Comparison of ENCODE assay signal across 2 cellular contexts in the genomic region with DNA sequence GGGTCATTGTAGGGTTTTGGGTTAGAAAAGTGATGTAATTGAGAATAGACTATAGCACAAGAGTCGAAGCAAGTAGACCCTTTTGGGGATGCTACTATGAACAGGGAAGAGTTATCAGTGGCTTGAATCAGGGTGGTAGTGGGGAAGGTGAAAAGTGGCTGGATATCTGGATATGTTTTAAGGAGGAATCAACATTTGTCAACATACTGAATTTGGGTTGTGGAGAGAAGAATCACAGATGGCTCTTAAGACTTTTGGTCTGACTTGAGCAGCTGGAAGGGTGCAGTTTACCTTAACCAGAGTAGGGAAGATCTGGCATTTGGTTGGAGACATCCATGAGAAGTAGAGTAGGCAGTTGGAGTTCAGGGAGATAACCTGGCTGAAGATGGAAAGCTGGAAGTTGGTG.
TF ChIP-seq lines count a peak whose summit lies in the region.

No MANE protein-coding gene starts in this region.

TF ChIP-seq in A549, 52 proteins besides CTCF, POLR2A, EP300 and RAD21 (continued from another document):
- TF ChIP-seq USF2 (IDR thresholded peaks at IDR 0.05), result no peak
- peak; percentile 75 for TF ChIP-seq RARB (CRISPR knock-in tag; IDR thresholded peaks at IDR 0.05)
- TF ChIP-seq POLR2AphosphoS2 (conservative IDR thresholded peaks at IDR 0.05; ENCODE audit: low read length), result peak; percentile 78; the same call in 1 of the 2 replicates
- 0 out of 5 replicates have a peak, but pooled peaks of 1 of the 2 experiments have one; percentile 28 for TF ChIP-seq JUN (IDR thresholded peaks at IDR 0.05)
- TF ChIP-seq FOSB (CRISPR knock-in tag; IDR thresholded peaks at IDR 0.05), result peak; percentile 86; the same call in 1 of the 2 replicates

TF ChIP-seq in GM12878, 131 proteins besides CTCF, POLR2A, EP300 and RAD21 (continued from another document):
- TF ChIP-seq, protein P1, sequence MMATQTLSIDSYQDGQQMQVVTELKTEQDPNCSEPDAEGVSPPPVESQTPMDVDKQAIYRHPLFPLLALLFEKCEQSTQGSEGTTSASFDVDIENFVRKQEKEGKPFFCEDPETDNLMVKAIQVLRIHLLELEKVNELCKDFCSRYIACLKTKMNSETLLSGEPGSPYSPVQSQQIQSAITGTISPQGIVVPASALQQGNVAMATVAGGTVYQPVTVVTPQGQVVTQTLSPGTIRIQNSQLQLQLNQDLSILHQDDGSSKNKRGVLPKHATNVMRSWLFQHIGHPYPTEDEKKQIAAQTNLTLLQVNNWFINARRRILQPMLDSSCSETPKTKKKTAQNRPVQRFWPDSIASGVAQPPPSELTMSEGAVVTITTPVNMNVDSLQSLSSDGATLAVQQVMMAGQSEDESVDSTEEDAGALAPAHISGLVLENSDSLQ (IDR thresholded peaks at IDR 0.05), result no peak
- TF ChIP-seq RCOR1 (conservative IDR thresholded peaks at IDR 0.05; ENCODE audit: low read depth, low read length) (no peak), CHD1 (IDR thresholded peaks at IDR 0.05; ENCODE audit: low read depth, low read length) (no peak)
TF ChIP-seq in GM12878: peak in this region for 1.
